Comparison of ENCODE assay signal across 9 cellular contexts in genomic region chr16:1534021-1535020, GRCh38. TPM values are rescaled to one million over a fixed set of nuclear protein-coding genes. Genes with fewer than 3 reads are reported as not detected.
DNase-seq lines count a peak whose midpoint lies in the region; ATAC-seq and TF ChIP-seq lines count a peak whose summit lies in the region.
"Had no signal": no experiment of that assay in that cellular context is flagged by ENCODE, and none has a peak within 500 bp of the region (broad histone marks: within the 10 kb centered on the region; RNA-seq: fewer than 3 reads in every experiment).

No MANE protein-coding gene starts in this region.

- no peaks in the 10 kb centered on the region for H3K79me2 ChIP-seq in OCI-LY7 (ENCODE audit: insufficient read depth, low read depth, low read length)

- BruUV-seq in OCI-LY7 (replicated peaks; lab: Mats Ljungman, UMichigan): no TSS peak

- no peaks in the 10 kb centered on the region for H3K9me3 ChIP-seq in OCI-LY7 (ENCODE audit: low read length)
- H3K9me3 ChIP-seq: neutrophil had no signal

- H3K27ac Mint-ChIP-seq in activated naive CD8-positive, alpha-beta T cell treated with anti-CD3 and anti-CD28 coated beads for 36 hours: peak overlapping the region; percentile 94
- H3K27ac Mint-ChIP-seq in stimulated activated naive CD8-positive, alpha-beta T cell treated with anti-CD3 and anti-CD28 coated beads, Interleukin-15, Interleukin-2, amounts not matched to agents 100 ng/mL and 50 ng/mL, for 24 hours: peak overlapping the region; percentile 97

- no peaks in the 10 kb centered on the region for H3K27me3 Mint-ChIP-seq in activated naive CD8-positive, alpha-beta T cell treated with anti-CD3 and anti-CD28 coated beads for 36 hours
- H3K27me3 Mint-ChIP-seq in stimulated activated naive CD8-positive, alpha-beta T cell treated with anti-CD3 and anti-CD28 coated beads, Interleukin-15, Interleukin-2, amounts not matched to agents 100 ng/mL and 50 ng/mL, for 24 hours: no peaks in the 10 kb centered on the region

- H3K4me1 ChIP-seq in OCI-LY7 (ENCODE audit: insufficient read depth, low read length, poor library complexity, severe bottlenecking): no peaks in the 10 kb centered on the region

- POLR2A ChIA-PET in OCI-LY7 (lab: Charles Lee): no interaction called here

- no peaks in the 10 kb centered on the region for H3K9me3 Mint-ChIP-seq in activated naive CD8-positive, alpha-beta T cell treated with anti-CD3 and anti-CD28 coated beads for 36 hours
- no peaks in the 10 kb centered on the region for H3K9me3 Mint-ChIP-seq in stimulated activated naive CD8-positive, alpha-beta T cell treated with anti-CD3 and anti-CD28 coated beads, Interleukin-15, Interleukin-2, amounts not matched to agents 100 ng/mL and 50 ng/mL, for 24 hours

- DNase-seq in HFF-Myc (ENCODE audit: extremely low read depth, low read depth) (no peak), OCI-LY7 (ENCODE audit: low spot score) (no peak), superior temporal gyrus (ENCODE audit: extremely low spot score) (no peak)
- peak; percentile 44 for DNase-seq in activated naive CD8-positive, alpha-beta T cell treated with anti-CD3 and anti-CD28 coated beads for 36 hours

- no peaks in the 10 kb centered on the region for H4K20me1 ChIP-seq in OCI-LY7 (ENCODE audit: insufficient read depth, low read length)

- H3K36me3 ChIP-seq in OCI-LY7 (ENCODE audit: insufficient read depth, low read length): no peaks in the 10 kb centered on the region
- H3K36me3 ChIP-seq: neutrophil had no signal

- H3K4me2 ChIP-seq in OCI-LY7 (ENCODE audit: low read length): no peak overlapping the region

- intact Hi-C loops in OCI-LY7 (cut with micrococcal nuclease; ENCODE audit: unreplicated experiment): no loop called here

- no peaks in the 10 kb centered on the region for H3K27me3 ChIP-seq in layer of hippocampus (ENCODE audit: control insufficient read depth, insufficient read depth, low read length)

- H3K27ac ChIP-seq in layer of hippocampus (ENCODE audit: low read depth, low read length) (peak overlapping the region; percentile 52), OCI-LY7 (ENCODE audit: low read depth, low read length, poor library complexity, severe bottlenecking) (no peak overlapping the region)
- H3K27ac ChIP-seq: neutrophil had no signal

- no peaks in the 10 kb centered on the region for H3K9me2 ChIP-seq in OCI-LY7 (ENCODE audit: insufficient read depth, low read length)

- H3K4me3 ChIP-seq in HFF-Myc (replicated peaks; ENCODE audit: low read depth, low read length) (peak overlapping the region; percentile 85), OCI-LY7 (ENCODE audit: low read depth, low read length, poor library complexity, severe bottlenecking) (no peak overlapping the region)

- peak overlapping the region; percentile 97 for H3K4me3 Mint-ChIP-seq in activated naive CD8-positive, alpha-beta T cell treated with anti-CD3 and anti-CD28 coated beads for 36 hours
- peak overlapping the region; percentile 98 for H3K4me3 Mint-ChIP-seq in stimulated activated naive CD8-positive, alpha-beta T cell treated with anti-CD3 and anti-CD28 coated beads, Interleukin-15, Interleukin-2, amounts not matched to agents 100 ng/mL and 50 ng/mL, for 24 hours

- peaks cover 41% of the 10 kb centered on the region for H3K36me3 Mint-ChIP-seq in activated naive CD8-positive, alpha-beta T cell treated with anti-CD3 and anti-CD28 coated beads for 36 hours
- peaks cover 27% of the 10 kb centered on the region for H3K36me3 Mint-ChIP-seq in stimulated activated naive CD8-positive, alpha-beta T cell treated with anti-CD3 and anti-CD28 coated beads, Interleukin-15, Interleukin-2, amounts not matched to agents 100 ng/mL and 50 ng/mL, for 24 hours (ENCODE audit: low read depth)

- CTCF ChIA-PET in OCI-LY7 (lab: Charles Lee; ENCODE audit: unreplicated experiment): no interaction called here

- TF ChIP-seq CTCF in HFF-Myc (IDR thresholded peaks at IDR 0.05; ENCODE audit: low read depth, low read length, missing control alignments): no peak
- no peak for TF ChIP-seq CTCF in OCI-LY7 (conservative IDR thresholded peaks at IDR 0.05; ENCODE audit: low read length)

- no peak overlapping the region for H2AFZ ChIP-seq in OCI-LY7 (ENCODE audit: low read length)

- ATAC-seq in HG02981 (IDR thresholded peaks at IDR 0.05; ENCODE audit: unreplicated experiment) (no peak), GM21717 (IDR thresholded peaks at IDR 0.05; ENCODE audit: unreplicated experiment) (no peak)

- peaks cover 28% of the 10 kb centered on the region for H3K4me1 Mint-ChIP-seq in activated naive CD8-positive, alpha-beta T cell treated with anti-CD3 and anti-CD28 coated beads for 36 hours
- H3K4me1 Mint-ChIP-seq in stimulated activated naive CD8-positive, alpha-beta T cell treated with anti-CD3 and anti-CD28 coated beads, Interleukin-15, Interleukin-2, amounts not matched to agents 100 ng/mL and 50 ng/mL, for 24 hours (ENCODE audit: low read depth): peaks cover 40% of the 10 kb centered on the region

RNA-seq across cellular contexts. Expression of gene TMEM204, which starts 0.9 kb away (rescaled TPM):
- total RNA-seq in activated naive CD8-positive, alpha-beta T cell treated with anti-CD3 and anti-CD28 coated beads for 36 hours: 10 to 100 TPM; 21.2 to 23.7 TPM
- total RNA-seq in OCI-LY7 (2014; rRNA removed; shearing (Covaris generic)): not detected in 2 replicates
- not detected in 2 replicates for total RNA-seq in OCI-LY7 (2022)

RNA-seq across cellular contexts. Expression of gene TELO2, which starts 41.2 kb away (rescaled TPM):
- 10 to 100 TPM; 82.5 to 82.9 TPM for total RNA-seq in activated naive CD8-positive, alpha-beta T cell treated with anti-CD3 and anti-CD28 coated beads for 36 hours
- 43.5 and 58.2 TPM in 2 replicates for total RNA-seq in OCI-LY7 (2014; rRNA removed; shearing (Covaris generic))
- total RNA-seq in OCI-LY7 (2022): 63.7 and 70.1 TPM in 2 replicates

RNA-seq across cellular contexts. Expression of gene PTX4, which starts 45.6 kb away (rescaled TPM):
- not detected for total RNA-seq in activated naive CD8-positive, alpha-beta T cell treated with anti-CD3 and anti-CD28 coated beads for 36 hours
- not detected in 2 replicates for total RNA-seq in OCI-LY7 (2014; rRNA removed; shearing (Covaris generic))
- not detected in 2 replicates for total RNA-seq in OCI-LY7 (2022)

RNA-seq across cellular contexts. Expression of gene CLCN7, which starts 59.5 kb away (rescaled TPM):
- 10 to 100 TPM; 45.0 to 48.8 TPM for total RNA-seq in activated naive CD8-positive, alpha-beta T cell treated with anti-CD3 and anti-CD28 coated beads for 36 hours
- 29.6 and 31.1 TPM in 2 replicates for total RNA-seq in OCI-LY7 (2014; rRNA removed; shearing (Covaris generic))
- 60.3 and 62.4 TPM in 2 replicates for total RNA-seq in OCI-LY7 (2022)

Comparison
In these comparisons a context has a peak if more than half of its experiments do, and no peak if none do; other contexts are left out.
1. RNA of gene TMEM204, which starts 0.9 kb away (total RNA-seq): 21.2 to 23.7 TPM in activated naive CD8-positive, alpha-beta T cell treated with anti-CD3 and anti-CD28 coated beads for 36 hours; not detected in OCI-LY7; every median in the first group is over 10 times any median in the second.